In the genomic region with DNA sequence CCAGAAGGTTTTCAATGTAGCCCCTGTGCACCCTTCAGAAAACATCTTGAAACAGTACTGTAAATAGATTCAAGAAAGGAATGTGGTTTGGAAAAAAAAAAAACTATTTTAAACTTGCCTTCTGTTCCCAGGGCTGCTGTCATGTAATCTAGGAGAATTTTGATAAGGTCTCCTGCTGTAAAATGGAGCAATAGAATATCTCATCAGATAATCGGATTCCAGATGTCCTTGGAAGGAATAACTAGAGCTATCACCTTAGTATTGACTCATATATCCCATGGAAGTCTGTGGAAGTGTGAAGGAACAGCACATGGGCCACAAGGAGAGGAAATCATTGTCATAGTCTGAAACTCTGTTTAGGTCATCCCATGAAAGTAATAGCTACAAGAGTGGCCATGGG, we compare ENCODE assay signal across 18 cellular contexts. TPM values are rescaled to one million over a fixed set of nuclear protein-coding genes. Genes with fewer than 3 reads are reported as not detected.
A peak's percentile ranks its signal among the peaks of the same experiment; 100 is the strongest.
DNase-seq lines count a peak whose midpoint lies in the region; ATAC-seq, FAIRE-seq and TF ChIP-seq lines count a peak whose summit lies in the region.
"Had no signal": no experiment of that assay in that cellular context is flagged by ENCODE, and none has a peak within 500 bp of the region (broad histone marks: within the 10 kb centered on the region; RNA-seq: fewer than 3 reads in every experiment).

No MANE protein-coding gene starts in this region.

- H3K4me2 ChIP-seq in GM12878 (ENCODE audit: control insufficient read depth, insufficient read depth): no peak overlapping the region
- H3K4me2 ChIP-seq: A549 had no signal

- RAD21 ChIA-PET in GM12878 (lab: Charles Lee; ENCODE audit: unreplicated experiment): no interaction called here

- TF ChIP-seq RAD21 in GM12878 (IDR thresholded peaks at IDR 0.05; ENCODE audit: insufficient read depth, low read depth, low read length): no peak

- no peak overlapping the region for H3K9ac ChIP-seq in GM12878 (ENCODE audit: control insufficient read depth, insufficient read depth, low read length)

- TF ChIP-seq CTCF in left ventricle myocardium inferior (IDR thresholded peaks at IDR 0.05; ENCODE audit: borderline replicate concordance): no peak
- TF ChIP-seq CTCF in GM12878 (IDR thresholded peaks at IDR 0.05 in 2 of 3, conservative IDR thresholded peaks at IDR 0.05 in 1 of 3; ENCODE audit: control insufficient read depth in 2 of 3, extremely low read depth in 1 of 3, insufficient read depth in 1 of 3, low read depth in 3 of 3, low read length in 3 of 3): no peak
- TF ChIP-seq CTCF in left lung (IDR thresholded peaks at IDR 0.05): no peak

- SMC1A ChIA-PET in GM12878 (lab: Charles Lee; ENCODE audit: uncharacterized antibody, unreplicated experiment): interaction anchor here (0.6 to 2.2 kb wide), 6 partner anchors 18 to 176 kb away, joined by 3 to 7 read pairs (median 4); no protein-coding TSS in a partner anchor

- H3K9me3 ChIP-seq in left ventricle myocardium inferior (replicated peaks): peaks cover 5% of the 10 kb centered on the region
- no peaks in the 10 kb centered on the region for H3K9me3 ChIP-seq in GM12878 (replicated peaks; ENCODE audit: control insufficient read depth, insufficient read depth, low read length)
- H3K9me3 ChIP-seq in left lung: no peaks in the 10 kb centered on the region
- H3K9me3 ChIP-seq: A549, SJSA1 had no signal

- FAIRE-seq in GM12878 (lab: Jason Lieb, UNC): no peak
- FAIRE-seq: A549 had no signal

- no peak for DNase-seq in left ventricle myocardium inferior
- no peak for DNase-seq in left cardiac atrium
- DNase-seq in GM12878 (ENCODE audit: low read depth, low spot score): no peak
- DNase-seq in left lung: no peak
- DNase-seq in NCI-H446 (lab: John Stamatoyannopoulos, UW): no peak
- no peak for DNase-seq in DMS53 treated with DMSO at 0.1 percent for 48 hours (lab: John Stamatoyannopoulos, UW; ENCODE audit: unreplicated experiment)
- no peak for DNase-seq in NCI-H1417 treated with DMSO at 0.1 percent for 48 hours (lab: John Stamatoyannopoulos, UW)
- DNase-seq: Calu3; CD4-positive, CD25-positive, alpha-beta regulatory T cell; DND-41; HCEC 1CT; Kasumi-1; NCI-H1930; NCI-H524 treated with DMSO at 0.1 percent for 48 hours; RPMI8226 had no signal

- TF ChIP-seq POLR2A in GM12878 (IDR thresholded peaks at IDR 0.05; ENCODE audit: low read depth, low read length): no peak

- H3K4me3 ChIP-seq in left ventricle myocardium inferior (no peak overlapping the region), GM12878 (no peak overlapping the region), left lung (no peak overlapping the region)
- H3K4me3 ChIP-seq: A549, SJSA1 had no signal

- peak overlapping the region; percentile 24 for H3K27ac ChIP-seq in left ventricle myocardium inferior (replicated peaks)
- H3K27ac ChIP-seq in GM12878 (ENCODE audit: control insufficient read depth, insufficient read depth): peak overlapping the region; percentile 26; the same call in 1 of the 2 replicates
- H3K27ac ChIP-seq in left lung: no peak overlapping the region
- H3K27ac ChIP-seq: A549, SJSA1 had no signal

- TF ChIP-seq EP300 in GM12878 (IDR thresholded peaks at IDR 0.05; ENCODE audit: borderline replicate concordance in 1 of 2, control insufficient read depth in 1 of 2, low read depth in 2 of 2, low read length in 2 of 2): no peak

- BruUV-seq in GM12878 (replicated peaks; lab: Mats Ljungman, UMichigan): no TSS peak

- no peaks in the 10 kb centered on the region for H3K27me3 ChIP-seq in left ventricle myocardium inferior (ENCODE audit: low read depth)
- H3K27me3 ChIP-seq in GM12878 (replicated peaks in 1 of 2; ENCODE audit: control insufficient read depth in 2 of 2, insufficient read depth in 2 of 2, low read length in 1 of 2): no peaks in the 10 kb centered on the region
- H3K27me3 ChIP-seq in left lung: no peaks in the 10 kb centered on the region
- H3K27me3 ChIP-seq: SJSA1 had no signal

- H2AFZ ChIP-seq in GM12878 (ENCODE audit: control insufficient read depth, low read depth, low read length): no peak overlapping the region

- H4K20me1 ChIP-seq in GM12878 (ENCODE audit: control insufficient read depth, insufficient read depth): no peaks in the 10 kb centered on the region

- peaks cover 6% of the 10 kb centered on the region for H3K36me3 ChIP-seq in left ventricle myocardium inferior
- no peaks in the 10 kb centered on the region for H3K36me3 ChIP-seq in GM12878 (ENCODE audit: control insufficient read depth in 2 of 2, insufficient read depth in 2 of 2, low read length in 1 of 2)
- H3K36me3 ChIP-seq in left lung: no peaks in the 10 kb centered on the region
- H3K36me3 ChIP-seq: SJSA1 had no signal

- peaks cover 9% of the 10 kb centered on the region for H3K79me2 ChIP-seq in GM12878 (ENCODE audit: control insufficient read depth, insufficient read depth, low read length)

- CTCF ChIA-PET in GM12878 (lab: Yijun Ruan, JAX): interaction anchor here (0.7 to 1.6 kb wide), 4 partner anchors 26 to 63 kb away, joined by 3 to 5 read pairs (median 3); no protein-coding TSS in a partner anchor

- in situ Hi-C loops in GM12878 (cut with MboI): no loop called here

- intact Hi-C loops in left ventricle myocardium inferior (cut with micrococcal nuclease): no loop called here
- intact Hi-C loops in left cardiac atrium (cut with DNase I): no loop called here
- intact Hi-C loops in GM12878 (cut with micrococcal nuclease; ENCODE audit: unreplicated experiment): no loop called here
- intact Hi-C loops in left lung (cut with DNase I): no loop called here

- ATAC-seq in left cardiac atrium: no peak
- no peak for ATAC-seq in GM12878
- peak; percentile 46 for ATAC-seq in left lung
- no peak for ATAC-seq in GM21576 (IDR thresholded peaks at IDR 0.05; ENCODE audit: unreplicated experiment)
- ATAC-seq: A549 had no signal

- POLR2A ChIA-PET in GM12878 (lab: Charles Lee): interaction anchor here (0.5 to 0.6 kb wide), 2 partner anchors 128 to 1733 kb away, joined by 3 read pairs; no protein-coding TSS in a partner anchor

- peaks cover 25% of the 10 kb centered on the region for H3K4me1 ChIP-seq in left ventricle myocardium inferior
- H3K4me1 ChIP-seq in GM12878 (ENCODE audit: control insufficient read depth, insufficient read depth, low read length): peaks cover 40% of the 10 kb centered on the region
- H3K4me1 ChIP-seq in left lung: no peaks in the 10 kb centered on the region
- H3K4me1 ChIP-seq: SJSA1 had no signal

- 95% methylated on average over 1 of the region's 1 CpG for WGBS in GM12878 (ENCODE audit: insufficient coverage, insufficient replicate concordance, low lambda C conversion rate, missing lambda C conversion rate)

TF ChIP-seq in GM12878, 131 proteins besides CTCF, POLR2A, EP300 and RAD21 (continues in another document):
- TF ChIP-seq, protein P1, sequence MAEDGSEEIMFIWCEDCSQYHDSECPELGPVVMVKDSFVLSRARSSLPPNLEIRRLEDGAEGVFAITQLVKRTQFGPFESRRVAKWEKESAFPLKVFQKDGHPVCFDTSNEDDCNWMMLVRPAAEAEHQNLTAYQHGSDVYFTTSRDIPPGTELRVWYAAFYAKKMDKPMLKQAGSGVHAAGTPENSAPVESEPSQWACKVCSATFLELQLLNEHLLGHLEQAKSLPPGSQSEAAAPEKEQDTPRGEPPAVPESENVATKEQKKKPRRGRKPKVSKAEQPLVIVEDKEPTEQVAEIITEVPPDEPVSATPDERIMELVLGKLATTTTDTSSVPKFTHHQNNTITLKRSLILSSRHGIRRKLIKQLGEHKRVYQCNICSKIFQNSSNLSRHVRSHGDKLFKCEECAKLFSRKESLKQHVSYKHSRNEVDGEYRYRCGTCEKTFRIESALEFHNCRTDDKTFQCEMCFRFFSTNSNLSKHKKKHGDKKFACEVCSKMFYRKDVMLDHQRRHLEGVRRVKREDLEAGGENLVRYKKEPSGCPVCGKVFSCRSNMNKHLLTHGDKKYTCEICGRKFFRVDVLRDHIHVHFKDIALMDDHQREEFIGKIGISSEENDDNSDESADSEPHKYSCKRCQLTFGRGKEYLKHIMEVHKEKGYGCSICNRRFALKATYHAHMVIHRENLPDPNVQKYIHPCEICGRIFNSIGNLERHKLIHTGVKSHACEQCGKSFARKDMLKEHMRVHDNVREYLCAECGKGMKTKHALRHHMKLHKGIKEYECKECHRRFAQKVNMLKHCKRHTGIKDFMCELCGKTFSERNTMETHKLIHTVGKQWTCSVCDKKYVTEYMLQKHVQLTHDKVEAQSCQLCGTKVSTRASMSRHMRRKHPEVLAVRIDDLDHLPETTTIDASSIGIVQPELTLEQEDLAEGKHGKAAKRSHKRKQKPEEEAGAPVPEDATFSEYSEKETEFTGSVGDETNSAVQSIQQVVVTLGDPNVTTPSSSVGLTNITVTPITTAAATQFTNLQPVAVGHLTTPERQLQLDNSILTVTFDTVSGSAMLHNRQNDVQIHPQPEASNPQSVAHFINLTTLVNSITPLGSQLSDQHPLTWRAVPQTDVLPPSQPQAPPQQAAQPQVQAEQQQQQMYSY (CRISPR knock-in tag; IDR thresholded peaks at IDR 0.05): no peak
- TF ChIP-seq ZNF622 (IDR thresholded peaks at IDR 0.05): no peak
- no peak for TF ChIP-seq BMI1 (IDR thresholded peaks at IDR 0.05; ENCODE audit: borderline replicate concordance)
- no peak for TF ChIP-seq PAX8 (IDR thresholded peaks at IDR 0.05)
- TF ChIP-seq NRF1 (conservative IDR thresholded peaks at IDR 0.05; ENCODE audit: low read depth, low read length): no peak
- TF ChIP-seq CBX3 (IDR thresholded peaks at IDR 0.05; ENCODE audit: borderline replicate concordance, low read depth): no peak
- no peak for TF ChIP-seq FOXK2 (IDR thresholded peaks at IDR 0.05)
- TF ChIP-seq EGR1 (IDR thresholded peaks at IDR 0.05; ENCODE audit: borderline replicate concordance in 1 of 2, low read depth in 2 of 2, low read length in 2 of 2): no peak

RNA-seq across cellular contexts. Expression of a gene that starts 58.5 kb away (rescaled TPM):
- total RNA-seq in left ventricle myocardium inferior: 16.8 TPM
- 10 to 100 TPM; 13.4 to 13.8 TPM for total RNA-seq in left cardiac atrium
- 162 and 165 TPM in 2 replicates for total RNA-seq in GM12878 (2013; cell fraction: nucleolus; rRNA removed)
- total RNA-seq in GM12878 (2014; rRNA removed): 78.7 and 97.7 TPM in 2 replicates
- 93.5 and 98.4 TPM in 2 replicates for total RNA-seq in GM12878 (2014; rRNA removed; fragmentation: Illumina TruSeq; extraction: Trizol)
- 59.6 and 63.8 TPM in 2 replicates for total RNA-seq in GM12878 (2021)
- 31.4 TPM for polyA plus RNA-seq in GM12878 (2011; ENCODE audit: low read depth)
- polyA plus RNA-seq in GM12878 (2011; rRNA removed): 73.9 and 100 TPM in 2 replicates
- polyA plus RNA-seq in GM12878 (2011; cell fraction: cytosol; rRNA removed): 32.6 and 37.4 TPM in 2 replicates
- polyA plus RNA-seq in GM12878 (2011; cell fraction: nucleus; rRNA removed): 25.4 and 27.2 TPM in 2 replicates
- polyA plus RNA-seq in GM12878 (2012): 41.8 and 83.8 TPM in 2 replicates
- polyA plus RNA-seq in GM12878 (2014; fragmentation: Illumina TruSeq; extraction: Trizol): 84.8 and 117 TPM in 2 replicates
- polyA plus RNA-seq in GM12878 (2014; fragmentation: Nextera tagmentation; extraction: Ambion mirVana): 10 to 100 TPM; 19.7 to 36.5 TPM
- 48.3 and 58.9 TPM in 2 replicates for polyA plus RNA-seq in GM12878 (2014; rRNA removed)
- polyA plus RNA-seq in GM12878 (2016; fragmentation: Nextera tagmentation; extraction: Ambion mirVana): 100 to 1,000 TPM; 102 to 103 TPM
- polyA minus RNA-seq in GM12878 (2011; rRNA and poly(A)+ RNA removed): 72.0 and 80.5 TPM in 2 replicates
- 27.7 and 31.4 TPM in 2 replicates for polyA minus RNA-seq in GM12878 (2011; cell fraction: cytosol; rRNA and poly(A)+ RNA removed)
- 20.8 and 31.0 TPM in 2 replicates for polyA minus RNA-seq in GM12878 (2011; cell fraction: nucleus; rRNA and poly(A)+ RNA removed)
- 10 to 100 TPM; 31.9 to 33.0 TPM for total RNA-seq in left lung

Comparison
In these comparisons a context has a peak if more than half of its experiments do, and no peak if none do; other contexts are left out.
1. H3K27ac ChIP-seq: peak in left ventricle myocardium inferior (single experiment) and GM12878 (single experiment); none in left lung (0 of 2).